8 cellular contexts compared by ENCODE assay signal in genomic region chr2:64807417-64807816, GRCh38.
DNase-seq lines count a peak whose midpoint lies in the region; ATAC-seq and TF ChIP-seq lines count a peak whose summit lies in the region.

No MANE protein-coding gene starts in this region.

- H3K27ac ChIP-seq in gastroesophageal sphincter, result no peak overlapping the region

- DNase-seq in BJ (ENCODE audit: low read depth) (peak; percentile 97), RPMI7951 (ENCODE audit: low read depth) (peak; percentile 99), epithelial cell of proximal tubule (ENCODE audit: low read depth) (peak; percentile 99), NAMALWA (ENCODE audit: low spot score) (no peak)
- peak; percentile 7 to 31 for DNase-seq in stimulated activated CD8-positive, alpha-beta memory T cell treated with anti-CD3 and anti-CD28 coated beads, Interleukin-15, amount 100 ng/mL, for 4 hours (ENCODE audit: low read depth in 2 of 2)

- TF ChIP-seq CTCF in BJ (IDR thresholded peaks at IDR 0.05; ENCODE audit: insufficient read depth, low read depth, low read length), result peak; percentile 18; the same call in 1 of the 2 replicates
- TF ChIP-seq CTCF in epithelial cell of proximal tubule (conservative IDR thresholded peaks at IDR 0.05; ENCODE audit: low read depth, low read length), result peak; percentile 38
- TF ChIP-seq CTCF in gastroesophageal sphincter (IDR thresholded peaks at IDR 0.05), result no peak

- CTCF ChIA-PET in BJ (lab: Yijun Ruan, JAX), result interaction anchor here (1.5 to 3.3 kb wide), 2 partner anchors 12 to 161 kb away, joined by 5 to 13 read pairs; no protein-coding TSS in a partner anchor

- TF ChIP-seq POLR2A in gastroesophageal sphincter (IDR thresholded peaks at IDR 0.05), result no peak

- no peaks in the 10 kb centered on the region for H3K27me3 ChIP-seq in BJ (ENCODE audit: control insufficient read depth, insufficient read depth, low read length)
- H3K27me3 ChIP-seq in gastroesophageal sphincter, result no peaks in the 10 kb centered on the region

- ATAC-seq in GM21717 (IDR thresholded peaks at IDR 0.05; ENCODE audit: unreplicated experiment) (peak; percentile 72), GM18907 (IDR thresholded peaks at IDR 0.05; ENCODE audit: unreplicated experiment) (no peak), gastroesophageal sphincter (no peak)

- WGBS in gastroesophageal sphincter (ENCODE audit: low coverage in 1 of 2), 2 donors, result 64 to 88% methylated on average over 2 to 3 of the region's 4 CpGs

- POLR2A ChIA-PET in BJ (lab: Charles Lee), result no interaction called here

- H3K4me3 ChIP-seq in BJ (ENCODE audit: low read depth, low read length), result no peak overlapping the region
- H3K4me3 ChIP-seq in epithelial cell of proximal tubule (ENCODE audit: low read depth, low read length), result no peak overlapping the region
- H3K4me3 ChIP-seq in gastroesophageal sphincter, result no peak overlapping the region

- no peak for TF ChIP-seq EP300 in gastroesophageal sphincter (IDR thresholded peaks at IDR 0.05)

- no peaks in the 10 kb centered on the region for H3K4me1 ChIP-seq in gastroesophageal sphincter

- H3K36me3 ChIP-seq in BJ (ENCODE audit: control insufficient read depth, insufficient read depth, low read length) (no peaks in the 10 kb centered on the region), gastroesophageal sphincter (no peaks in the 10 kb centered on the region)

- H3K9me3 ChIP-seq in gastroesophageal sphincter, result no peaks in the 10 kb centered on the region

Comparison
In these comparisons a context has a peak if more than half of its experiments do, and no peak if none do; other contexts are left out.
1. CTCF ChIP-seq: peak in BJ (single experiment) and epithelial cell of proximal tubule (single experiment); none in gastroesophageal sphincter (0 of 4).